8 cellular contexts compared by ENCODE assay signal in genomic region chr3:15055019-15055557, GRCh38. TPM values are rescaled to one million over a fixed set of nuclear protein-coding genes. Genes with fewer than 3 reads are reported as not detected.
DNase-seq lines count a peak whose midpoint lies in the region; ATAC-seq, FAIRE-seq and TF ChIP-seq lines count a peak whose summit lies in the region.

No MANE protein-coding gene starts in this region.

- peak; percentile 80 for FAIRE-seq in GM19239 (lab: Jason Lieb, UNC)

- no peak for TF ChIP-seq POLR2A in breast epithelium (IDR thresholded peaks at IDR 0.05)

- intact Hi-C loops in breast epithelium (cut with DNase I; ENCODE audit: low total_unique reads): no loop called here

- H3K9me3 ChIP-seq in breast epithelium: no peaks in the 10 kb centered on the region

- H3K36me3 ChIP-seq in H7 (replicated peaks; ENCODE audit: control insufficient read depth, insufficient read depth, low read length) (peaks cover 32% of the 10 kb centered on the region), breast epithelium (no peaks in the 10 kb centered on the region)

- ATAC-seq in HG03460 (IDR thresholded peaks at IDR 0.05; ENCODE audit: unreplicated experiment): peak; percentile 52

- no peak overlapping the region for H3K4me3 ChIP-seq in H7 (ENCODE audit: insufficient read depth, low read depth, low read length)
- no peak overlapping the region for H3K4me3 ChIP-seq in breast epithelium

- no peaks in the 10 kb centered on the region for H3K4me1 ChIP-seq in breast epithelium

- no peak overlapping the region for H3K27ac ChIP-seq in breast epithelium

- H3K27me3 ChIP-seq in H7 (ENCODE audit: control insufficient read depth, insufficient read depth, low read length): no peaks in the 10 kb centered on the region
- no peaks in the 10 kb centered on the region for H3K27me3 ChIP-seq in breast epithelium

- no peak for TF ChIP-seq CTCF in breast epithelium (IDR thresholded peaks at IDR 0.05)

- DNase-seq in GM19239 (ENCODE audit: insufficient read length, low spot score) (no peak), GF-D8 (lab: John Stamatoyannopoulos, UW) (no peak), D341Med (ENCODE audit: low spot score) (no peak), H7 (no peak), breast epithelium (ENCODE audit: low spot score in 2 of 2) (no peak)
- DNase-seq in activated effector memory CD4-positive, alpha-beta T cell treated with Interleukin-2 at 50 U/mL for 16 hours: peak; percentile 26
- DNase-seq in stimulated activated CD4-positive, alpha-beta T cell treated with anti-CD3 and anti-CD28 coated beads, Interleukin-4, amount 100 ng/mL, for 24 hours: peak; percentile 82

RNA-seq across cellular contexts. Expression of gene MRPS25, which starts 10.0 kb away (rescaled TPM):
- 22.0 and 25.8 TPM in 2 replicates for total RNA-seq in H7 (2014; rRNA removed; shearing (Covaris generic))
- total RNA-seq in breast epithelium: 10 to 100 TPM; 19.5 to 40.0 (median 36.4) TPM

RNA-seq across cellular contexts. Expression of gene RBSN, which starts 43.9 kb away (rescaled TPM):
- total RNA-seq in H7 (2014; rRNA removed; shearing (Covaris generic)): 17.6 and 22.3 TPM in 2 replicates
- 10 to 100 TPM; 28.6 to 30.5 (median 29.6) TPM for total RNA-seq in breast epithelium

Comparison
In these comparisons a context has a peak if more than half of its experiments do, and no peak if none do; other contexts are left out.
1. DNase-seq: peak in activated effector memory CD4-positive, alpha-beta T cell treated with Interleukin-2 at 50 U/mL for 16 hours (single experiment) and stimulated activated CD4-positive, alpha-beta T cell treated with anti-CD3 and anti-CD28 coated beads, Interleukin-4, amount 100 ng/mL, for 24 hours (single experiment); none in GM19239 (single experiment), GF-D8 (single experiment), D341Med (single experiment), H7 (single experiment) and breast epithelium (0 of 2).